1 cellular context compared by ENCODE assay signal in genomic region chr20:62825288-62825993, GRCh38.
TF ChIP-seq lines count a peak whose summit lies in the region.

No MANE protein-coding gene starts in this region.

TF ChIP-seq in HepG2, 621 proteins besides CTCF, POLR2A, EP300 and RAD21 (continued from another document):
- TF ChIP-seq MIXL1 (CRISPR knock-in tag; IDR thresholded peaks at IDR 0.05) (no peak), ZNF296 (CRISPR knock-in tag; conservative IDR thresholded peaks at IDR 0.05) (0 out of 2 replicates have a peak, but pooled peaks have one; percentile 43), SMYD3 (CRISPR knock-in tag; IDR thresholded peaks at IDR 0.05) (no peak), RXRA (CRISPR knock-in tag; IDR thresholded peaks at IDR 0.05) (peak; percentile 65; the same call in 1 of the 2 replicates), HNRNPL (IDR thresholded peaks at IDR 0.05; ENCODE audit: low read depth, low read length) (0 out of 2 replicates have a peak, but pooled peaks have one; percentile 34), ZSCAN29 (CRISPR knock-in tag; conservative IDR thresholded peaks at IDR 0.05) (no peak)
